1 cellular context compared by ENCODE assay signal in the genomic region with DNA sequence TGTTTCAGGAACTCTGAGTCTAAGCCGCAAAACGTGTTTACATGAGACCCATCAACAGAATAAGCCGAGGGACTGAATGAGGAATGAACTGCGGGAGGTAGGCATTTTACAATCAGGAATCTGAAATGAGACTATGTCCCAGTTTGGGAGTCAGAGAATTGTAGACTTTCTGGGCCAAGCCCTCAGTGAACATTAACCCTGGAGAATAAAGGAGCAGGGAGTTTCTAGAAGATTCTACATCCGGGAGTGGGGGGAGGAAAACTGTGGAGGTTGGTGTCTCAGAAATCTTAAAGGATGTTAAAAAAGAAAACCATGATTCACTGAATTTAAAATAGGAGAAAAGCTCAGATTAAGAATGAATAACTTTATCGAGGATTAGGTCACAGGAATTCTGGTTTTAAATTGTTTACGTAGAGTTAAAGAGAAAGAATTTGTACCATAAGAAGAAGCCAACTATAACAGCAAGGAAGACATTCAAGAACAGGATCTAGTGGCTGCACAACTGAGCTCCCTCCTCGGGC.
TF ChIP-seq lines count a peak whose summit lies in the region.

No MANE protein-coding gene starts in this region.

TF ChIP-seq in H1, 55 proteins besides CTCF, POLR2A, EP300 and RAD21:
- no peak for TF ChIP-seq TCF12 (IDR thresholded peaks at IDR 0.05; ENCODE audit: low read depth, low read length)
